In the genomic region with DNA sequence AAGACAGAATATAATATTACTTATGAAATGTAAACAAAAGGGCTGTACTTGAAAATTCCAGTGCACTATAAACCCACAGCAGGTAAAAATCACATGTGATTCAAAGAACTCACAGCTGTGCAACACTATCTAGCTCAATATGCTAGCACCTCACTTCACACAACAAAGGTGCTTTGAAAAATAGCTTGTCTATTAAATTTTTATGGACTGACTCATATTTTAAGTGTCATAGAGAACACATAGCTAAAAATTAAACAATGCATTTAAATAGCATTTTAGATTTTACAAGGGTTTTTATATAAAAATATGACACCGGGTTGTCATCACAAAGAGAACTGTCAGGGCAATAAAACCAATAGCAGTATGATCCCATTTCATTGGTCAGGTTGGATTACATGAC, we compare ENCODE assay signal across 22 cellular contexts.
DNase-seq lines count a peak whose midpoint lies in the region; ATAC-seq and TF ChIP-seq lines count a peak whose summit lies in the region.
"Had no signal": no experiment of that assay in that cellular context is flagged by ENCODE, and none has a peak within 500 bp of the region (broad histone marks: within the 10 kb centered on the region; RNA-seq: fewer than 3 reads in every experiment).

No MANE protein-coding gene starts in this region.

- H3K4me2 ChIP-seq in PC-3 (ENCODE audit: low read length) = no peak overlapping the region; the same call in 1 of the 2 replicates

- DNase-seq in HT-29 (ENCODE audit: low spot score) (peak; percentile 53), HT1080 (ENCODE audit: low read depth) (peak; percentile 8), PC-3 (peak; percentile 69), foreskin keratinocyte (peak; percentile 29 to 43), NAMALWA (ENCODE audit: low spot score) (no peak), HAP-1 (ENCODE audit: low spot score in 2 of 2) (no peak), glutamatergic neuron (no peak)
- DNase-seq: ACHN; BE2C; C1 segment of cervical spinal cord; CD4-positive, alpha-beta T cell; DMS153; DND-41; EL; GM23248; HCEC 1CT; KBM-7 had no signal

- no peak overlapping the region for H3K4me3 ChIP-seq in PC-3 (ENCODE audit: low read length)
- no peak overlapping the region for H3K4me3 ChIP-seq in HAP-1
- H3K4me3 ChIP-seq: GM12878, GM23248 had no signal

- H3K27me3 Mint-ChIP-seq in glutamatergic neuron (ENCODE audit: unreplicated experiment) = no peaks in the 10 kb centered on the region
- H3K27me3 Mint-ChIP-seq: CD4-positive, alpha-beta T cell had no signal

- H2AFZ ChIP-seq in PC-3 (ENCODE audit: low read length) = no peak overlapping the region
- H2AFZ ChIP-seq: GM23248 had no signal

- no peaks in the 10 kb centered on the region for H3K4me1 Mint-ChIP-seq in glutamatergic neuron (ENCODE audit: low read depth, unreplicated experiment)
- H3K4me1 Mint-ChIP-seq: IgD-negative memory B cell had no signal

- H3K4me1 ChIP-seq in PC-3 (ENCODE audit: insufficient read depth, low read length) (peaks cover 9% of the 10 kb centered on the region; the same call in 1 of the 2 replicates), foreskin keratinocyte (no peaks in the 10 kb centered on the region), HAP-1 (0 out of 2 replicates have a peak, but pooled peaks cover 2% of the 10 kb centered on the region)
- H3K4me1 ChIP-seq: BE2C had no signal

- H3K79me2 ChIP-seq in PC-3 (ENCODE audit: low read length) = no peaks in the 10 kb centered on the region

- BruUV-seq in PC-3 (replicated peaks; lab: Mats Ljungman, UMichigan) = no TSS peak

- peaks cover 2% of the 10 kb centered on the region for H3K9me3 Mint-ChIP-seq in glutamatergic neuron (ENCODE audit: unreplicated experiment)
- H3K9me3 Mint-ChIP-seq: IgD-negative memory B cell had no signal

- no peaks in the 10 kb centered on the region for H4K20me1 ChIP-seq in PC-3 (ENCODE audit: low read length)

- no peaks in the 10 kb centered on the region for H3K36me3 ChIP-seq in PC-3 (ENCODE audit: low read depth, low read length)
- no peaks in the 10 kb centered on the region for H3K36me3 ChIP-seq in HAP-1 (replicated peaks)
- H3K36me3 ChIP-seq: BE2C had no signal

- TF ChIP-seq CTCF in PC-3 (conservative IDR thresholded peaks at IDR 0.05; ENCODE audit: low read depth, low read length) = no peak
- no peak for TF ChIP-seq CTCF in foreskin keratinocyte (conservative IDR thresholded peaks at IDR 0.05)
- TF ChIP-seq CTCF in glutamatergic neuron (IDR thresholded peaks at IDR 0.05; ENCODE audit: partially characterized antibody, unreplicated experiment) = no peak

- CTCF ChIA-PET in PC-3 (lab: Charles Lee) = no interaction called here

- no peaks in the 10 kb centered on the region for H3K9me3 ChIP-seq in PC-3 (ENCODE audit: low read length)
- H3K9me3 ChIP-seq in HAP-1 = no peaks in the 10 kb centered on the region
- H3K9me3 ChIP-seq: BE2C had no signal

- no peak overlapping the region for H3K4me3 Mint-ChIP-seq in glutamatergic neuron (ENCODE audit: unreplicated experiment)
- H3K4me3 Mint-ChIP-seq: CD4-positive, alpha-beta T cell; IgD-negative memory B cell had no signal

- H3K9ac ChIP-seq in PC-3 (ENCODE audit: low read length) = no peak overlapping the region
- H3K9ac ChIP-seq: GM23248 had no signal

- H3K27ac ChIP-seq in PC-3 (ENCODE audit: low read length) (no peak overlapping the region), foreskin keratinocyte (no peak overlapping the region)
- H3K27ac ChIP-seq: GM23248, HL-60 had no signal

- no peaks in the 10 kb centered on the region for H3K36me3 Mint-ChIP-seq in glutamatergic neuron (ENCODE audit: unreplicated experiment)
- H3K36me3 Mint-ChIP-seq: IgD-negative memory B cell had no signal

- H3K27ac Mint-ChIP-seq in glutamatergic neuron (ENCODE audit: unreplicated experiment) = no peak overlapping the region
- H3K27ac Mint-ChIP-seq: CD4-positive, alpha-beta T cell; IgD-negative memory B cell had no signal

- ATAC-seq in PC-3 (no peak; the same call in 1 of the 2 replicates), foreskin keratinocyte (peak; percentile 76), GM21526 (IDR thresholded peaks at IDR 0.05; ENCODE audit: low FRiP score, unreplicated experiment) (no peak)
- ATAC-seq: GM12878, HepG2 had no signal

- no peaks in the 10 kb centered on the region for H3K9me2 ChIP-seq in PC-3 (replicated peaks; ENCODE audit: low read length)

- H3K27me3 ChIP-seq in PC-3 (ENCODE audit: low read length) (no peaks in the 10 kb centered on the region), foreskin keratinocyte (no peaks in the 10 kb centered on the region), HAP-1 (ENCODE audit: low read depth) (no peaks in the 10 kb centered on the region)
- H3K27me3 ChIP-seq: BE2C had no signal

- POLR2A ChIA-PET in PC-3 (lab: Charles Lee; ENCODE audit: unreplicated experiment) = no interaction called here

- no peaks in the 10 kb centered on the region for H3F3A ChIP-seq in PC-3 (ENCODE audit: low read length, unreplicated experiment)

- in situ Hi-C loops in HAP-1 (cut with MboI; ENCODE audit: low sequenced_read_pairs) = no loop called here

- intact Hi-C loops in PC-3 (cut with micrococcal nuclease) = no loop called here

Comparison
In these comparisons a context has a peak if more than half of its experiments do, and no peak if none do; other contexts are left out.
1. DNase-seq: peak in HT-29 (single experiment), HT1080 (single experiment), PC-3 (single experiment) and foreskin keratinocyte (2 of 2); none in NAMALWA (single experiment), HAP-1 (0 of 2) and glutamatergic neuron (single experiment).